25 cellular contexts compared by ENCODE assay signal in genomic region chrX:121103381-121103780, GRCh38.
"Had no signal": no experiment of that assay in that cellular context is flagged by ENCODE, and none has a peak within 500 bp of the region (broad histone marks: within the 10 kb centered on the region; RNA-seq: fewer than 3 reads in every experiment).

No MANE protein-coding gene starts in this region.

- ATAC-seq: activated T-helper 17 cell treated with anti-CD3 and anti-CD28 coated beads, Interleukin-2, amount 50 U/mL, for 72 hours; lower lobe of right lung; mucosa of descending colon; right cardiac atrium; stimulated activated effector memory CD8-positive, alpha-beta T cell treated with anti-CD3 and anti-CD28 coated beads, Interleukin-12 subunit alpha, Interleukin-12 subunit beta, amount 100 ng/mL, for 72 hours; stimulated activated naive CD8-positive, alpha-beta T cell treated with anti-CD3 and anti-CD28 coated beads, Interleukin-15, amount 100 ng/mL, for 72 hours had no signal

- H3K79me2 ChIP-seq: parathyroid adenoma had no signal

- H3K4me3 ChIP-seq: cardiac muscle cell, lower lobe of right lung, mucosa of descending colon, transverse colon, uterus had no signal

- DNase-seq: activated CD4-positive, alpha-beta T cell treated with anti-CD3 and anti-CD28 coated beads, Interleukin-2, amount 50 U/mL, for 1 hour; activated CD4-positive, CD25-positive, alpha-beta regulatory T cell treated with anti-CD3 and anti-CD28 coated beads, Interleukin-2, amount 50 U/mL, for 72 hours; activated naive CD8-positive, alpha-beta T cell treated with anti-CD3 and anti-CD28 coated beads for 36 hours; activated T-cell treated with anti-CD3 and anti-CD28 coated beads, Interleukin-2, amount 50 U/mL, for 24 hours; amniotic stem cell; cortex of kidney; foreskin melanocyte; kidney; lower lobe of right lung; mesendoderm; mucosa of descending colon; nephron progenitor cell; right cardiac atrium; small intestine; stimulated activated CD4-positive, alpha-beta T cell treated with anti-CD3 and anti-CD28 coated beads, Interleukin-2, amount 100 ng/mL, for 24 hours; stimulated activated naive CD8-positive, alpha-beta T cell treated with anti-CD3 and anti-CD28 coated beads, Interleukin-15, amount 100 ng/mL, for 72 hours; transverse colon; uterus; WERI-Rb-1 had no signal

- H2AFZ ChIP-seq: parathyroid adenoma had no signal

- H3K27me3 ChIP-seq: cardiac muscle cell, transverse colon, uterus had no signal

- H3K9me3 ChIP-seq: lower lobe of right lung, mucosa of descending colon, transverse colon, uterus had no signal

- H3K27ac ChIP-seq: cardiac muscle cell, epithelial cell of prostate, lower lobe of right lung, parathyroid adenoma, transverse colon, uterus, WERI-Rb-1 had no signal

- H3K36me3 ChIP-seq: cardiac muscle cell, lower lobe of right lung, transverse colon, uterus, WERI-Rb-1 had no signal

- FAIRE-seq: kidney, small intestine, TTC549 had no signal

- H3K9ac ChIP-seq: parathyroid adenoma had no signal

- H3K4me1 ChIP-seq: lower lobe of right lung, parathyroid adenoma, transverse colon, uterus had no signal
